Comparison of ENCODE assay signal across 21 cellular contexts in genomic region chr2:235546151-235546435, GRCh38.
"Had no signal": no experiment of that assay in that cellular context is flagged by ENCODE, and none has a peak within 500 bp of the region (broad histone marks: within the 10 kb centered on the region; RNA-seq: fewer than 3 reads in every experiment).

No MANE protein-coding gene starts in this region.

- H3K27me3 ChIP-seq: colonic mucosa, foreskin keratinocyte, pancreas, stomach, upper lobe of left lung, uterus had no signal

- H3K9me3 ChIP-seq: colonic mucosa, pancreas, psoas muscle, stomach, upper lobe of left lung, uterus had no signal

- H3K27ac ChIP-seq: colonic mucosa, foreskin keratinocyte, pancreas, psoas muscle, skin epidermis, stomach, uterus had no signal

- H3K4me1 ChIP-seq: foreskin keratinocyte, psoas muscle, uterus had no signal

- DNase-seq: cerebellar nuclear complex; colonic mucosa; endodermal cell; erythroblast; foreskin keratinocyte; hippocampal formation; kidney glomerular epithelial cell; mesendoderm; nucleus accumbens; psoas muscle; retina; stimulated activated CD4-positive, alpha-beta T cell treated with anti-CD3 and anti-CD28 coated beads, Interleukin-12 subunit alpha, Interleukin-12 subunit beta, amount 100 ng/mL, for 4 hours; stimulated activated naive CD4-positive, alpha-beta T cell; stomach; substantia nigra; upper lobe of left lung; uterus had no signal

- ATAC-seq: foreskin keratinocyte; naive thymus-derived CD8-positive, alpha-beta T cell; psoas muscle; sciatic nerve had no signal

- H3K4me3 ChIP-seq: colonic mucosa, pancreas, psoas muscle, skin epidermis, stomach, upper lobe of left lung, uterus had no signal

- H3K36me3 ChIP-seq: colonic mucosa, pancreas, stomach, upper lobe of left lung, uterus had no signal
